14 cellular contexts compared by ENCODE assay signal in genomic region chr7:127943541-127944521, GRCh38.
DNase-seq lines count a peak whose midpoint lies in the region; ATAC-seq and TF ChIP-seq lines count a peak whose summit lies in the region.
"Had no signal": no experiment of that assay in that cellular context is flagged by ENCODE, and none has a peak within 500 bp of the region (broad histone marks: within the 10 kb centered on the region; RNA-seq: fewer than 3 reads in every experiment).

No MANE protein-coding gene starts in this region.

- H3K9me3 Mint-ChIP-seq in HFFc6 = no peaks in the 10 kb centered on the region
- H3K9me3 Mint-ChIP-seq in natural killer cell = no peaks in the 10 kb centered on the region
- H3K9me3 Mint-ChIP-seq: activated CD4-positive, alpha-beta T cell treated with anti-CD3 and anti-CD28 coated beads, Interleukin-2, amount 10 ng/mL, durations not matched to agents 24 days and 14 days; activated naive CD4-positive, alpha-beta T cell treated with anti-CD3 and anti-CD28 coated beads, Interleukin-2, amount 50 U/mL, for 24 hours; CD4-positive, alpha-beta T cell had no signal

- no peak overlapping the region for H2BK15ac ChIP-seq in mesenchymal stem cell (ENCODE audit: low read depth, poor library complexity, severe bottlenecking)

- H3K4me1 Mint-ChIP-seq in HFFc6 (ENCODE audit: low read depth) (peaks cover 56% of the 10 kb centered on the region), natural killer cell (peaks cover 0 to 10% of the 10 kb centered on the region in 2 donors)

- H3K9me3 ChIP-seq in BLaER1 (peaks cover 17% of the 10 kb centered on the region), mesenchymal stem cell (ENCODE audit: control insufficient read depth, low read length) (no peaks in the 10 kb centered on the region)
- H3K9me3 ChIP-seq: tibial nerve had no signal

- H3K4me3 ChIP-seq in BLaER1 (no peak overlapping the region), mesenchymal stem cell (ENCODE audit: insufficient read depth in 1 of 2, low read depth in 1 of 2, low read length in 2 of 2) (no peak overlapping the region)

- no peak overlapping the region for H3K18ac ChIP-seq in mesenchymal stem cell (ENCODE audit: low read depth in 1 of 2, low read length in 2 of 2)

- H3K4me3 Mint-ChIP-seq in HFFc6 (no peak overlapping the region; the same call in 1 of the 2 replicates), natural killer cell (no peak overlapping the region)
- H3K4me3 Mint-ChIP-seq: activated CD4-positive, alpha-beta T cell treated with anti-CD3 and anti-CD28 coated beads, Interleukin-2, amount 10 ng/mL, durations not matched to agents 24 days and 14 days; activated naive CD4-positive, alpha-beta T cell treated with anti-CD3 and anti-CD28 coated beads, Interleukin-2, amount 50 U/mL, for 24 hours; CD4-positive, alpha-beta T cell had no signal

- H3K14ac ChIP-seq in mesenchymal stem cell (ENCODE audit: low read length in 2 of 2) = no peak overlapping the region

- H2BK120ac ChIP-seq in mesenchymal stem cell (ENCODE audit: low read depth, low read length) = no peak overlapping the region

- peak overlapping the region; percentile 79 for H3K27ac ChIP-seq in BLaER1
- peak overlapping the region; percentile 35 for H3K27ac ChIP-seq in layer of hippocampus (ENCODE audit: low read depth, low read length)
- no peak overlapping the region for H3K27ac ChIP-seq in mesenchymal stem cell (ENCODE audit: low read length, poor library complexity, severe bottlenecking)
- H3K27ac ChIP-seq: epithelial cell of prostate had no signal

- H3K27ac Mint-ChIP-seq in HFFc6 = no peak overlapping the region
- no peak overlapping the region for H3K27ac Mint-ChIP-seq in natural killer cell
- H3K27ac Mint-ChIP-seq: activated CD4-positive, alpha-beta T cell treated with anti-CD3 and anti-CD28 coated beads, Interleukin-2, amount 10 ng/mL, durations not matched to agents 24 days and 14 days; activated naive CD4-positive, alpha-beta T cell treated with anti-CD3 and anti-CD28 coated beads, Interleukin-2, amount 50 U/mL, for 24 hours; CD4-positive, alpha-beta T cell had no signal

- peaks cover 6% of the 10 kb centered on the region; the same call in 1 of the 2 replicates for H3K27me3 Mint-ChIP-seq in HFFc6 (ENCODE audit: insufficient read depth)
- no peaks in the 10 kb centered on the region for H3K27me3 Mint-ChIP-seq in natural killer cell (ENCODE audit: low read depth in 2 of 2)
- H3K27me3 Mint-ChIP-seq: activated CD4-positive, alpha-beta T cell treated with anti-CD3 and anti-CD28 coated beads, Interleukin-2, amount 10 ng/mL, durations not matched to agents 24 days and 14 days; activated naive CD4-positive, alpha-beta T cell treated with anti-CD3 and anti-CD28 coated beads, Interleukin-2, amount 50 U/mL, for 24 hours; CD4-positive, alpha-beta T cell had no signal

- no peak overlapping the region for H2AK5ac ChIP-seq in mesenchymal stem cell (ENCODE audit: low read length, severe bottlenecking)

- H3K4me1 ChIP-seq in BLaER1 (peaks cover 99% of the 10 kb centered on the region), mesenchymal stem cell (ENCODE audit: control insufficient read depth, insufficient read depth, low read depth, low read length) (no peaks in the 10 kb centered on the region)

- H4K91ac ChIP-seq in mesenchymal stem cell (ENCODE audit: low read length) = no peak overlapping the region

- peak; percentile 95 for DNase-seq in NCI-H128 (lab: John Stamatoyannopoulos, UW; ENCODE audit: unreplicated experiment)
- peak; percentile 13 to 91 (median 74) for DNase-seq in anterior cingulate cortex (lab: John Stamatoyannopoulos, UW)
- DNase-seq in mesenchymal stem cell = no peak
- no peak for DNase-seq in stimulated activated CD4-positive, alpha-beta T cell treated with anti-CD3 and anti-CD28 coated beads, Interleukin-2, amount 100 ng/mL, for 24 hours
- DNase-seq in HFFc6 = no peak
- no peak for DNase-seq in natural killer cell
- DNase-seq: activated CD4-positive, alpha-beta T cell treated with anti-CD3 and anti-CD28 coated beads, Interleukin-2, amount 10 ng/mL, durations not matched to agents 24 days and 14 days; CD4-positive, alpha-beta T cell; mesendoderm had no signal

- peaks cover 18% of the 10 kb centered on the region for H3K36me3 Mint-ChIP-seq in HFFc6 (ENCODE audit: low read depth)
- H3K36me3 Mint-ChIP-seq in natural killer cell = no peaks in the 10 kb centered on the region

- no peak for ATAC-seq in natural killer cell

- no peak overlapping the region for H3K4ac ChIP-seq in mesenchymal stem cell (ENCODE audit: low read depth in 1 of 2, low read length in 2 of 2)

- intact Hi-C loops in natural killer cell (cut with micrococcal nuclease) = no loop called here

- H2BK5ac ChIP-seq in mesenchymal stem cell (ENCODE audit: low read depth, low read length, poor library complexity, severe bottlenecking) = no peak overlapping the region

- no peaks in the 10 kb centered on the region for H4K20me1 ChIP-seq in BLaER1

- H2AFZ ChIP-seq in mesenchymal stem cell (ENCODE audit: low read depth, low read length) = no peak overlapping the region

- peaks cover 56% of the 10 kb centered on the region for H3K36me3 ChIP-seq in BLaER1
- peaks cover 10 to 25% of the 10 kb centered on the region in 2 experiments for H3K36me3 ChIP-seq in mesenchymal stem cell (ENCODE audit: control insufficient read depth in 1 of 2, insufficient read depth in 2 of 2, low read depth in 1 of 2, low read length in 2 of 2)
- H3K36me3 ChIP-seq: tibial nerve had no signal

- H3K27me3 ChIP-seq in BLaER1 = no peaks in the 10 kb centered on the region
- H3K27me3 ChIP-seq in layer of hippocampus (ENCODE audit: control insufficient read depth, insufficient read depth, low read length) = no peaks in the 10 kb centered on the region
- no peaks in the 10 kb centered on the region for H3K27me3 ChIP-seq in mesenchymal stem cell (ENCODE audit: control insufficient read depth in 1 of 2, insufficient read depth in 1 of 2, low read length in 2 of 2)
- H3K27me3 ChIP-seq: tibial nerve had no signal

- no peak for TF ChIP-seq CTCF in HFFc6 (IDR thresholded peaks at IDR 0.05)
- no peak for TF ChIP-seq CTCF in natural killer cell (IDR thresholded peaks at IDR 0.05)

- H3K4me2 ChIP-seq in BLaER1 (peak overlapping the region; percentile 90), mesenchymal stem cell (ENCODE audit: low read length, poor library complexity, severe bottlenecking) (no peak overlapping the region)

- H3K79me1 ChIP-seq in mesenchymal stem cell (replicated peaks; ENCODE audit: low read length, poor library complexity, severe bottlenecking) = peaks cover 48% of the 10 kb centered on the region

- no peak overlapping the region for H3K23ac ChIP-seq in mesenchymal stem cell (ENCODE audit: low read length in 2 of 2)

- H3K9ac ChIP-seq in BLaER1 (no peak overlapping the region), mesenchymal stem cell (ENCODE audit: low read length) (no peak overlapping the region)

- no peak overlapping the region for H2BK12ac ChIP-seq in mesenchymal stem cell (ENCODE audit: low read length in 2 of 2)

- H4K8ac ChIP-seq in mesenchymal stem cell (ENCODE audit: low read length) = no peak overlapping the region

- WGBS in mesenchymal stem cell = 98% methylated on average over 15 of the region's 16 CpGs

Comparison
In these comparisons a context has a peak if more than half of its experiments do, and no peak if none do; other contexts are left out.
1. DNase-seq: peak in NCI-H128 (single experiment) and anterior cingulate cortex (58 of 58); none in mesenchymal stem cell (single experiment), stimulated activated CD4-positive, alpha-beta T cell treated with anti-CD3 and anti-CD28 coated beads, Interleukin-2, amount 100 ng/mL, for 24 hours (0 of 2), HFFc6 (single experiment) and natural killer cell (single experiment).